Comparison of ENCODE assay signal across 22 cellular contexts in genomic region chr16:84638195-84638806, GRCh38. TPM values are rescaled to one million over a fixed set of nuclear protein-coding genes. Genes with fewer than 3 reads are reported as not detected.
DNase-seq lines count a peak whose midpoint lies in the region; ATAC-seq and TF ChIP-seq lines count a peak whose summit lies in the region.
"Had no signal": no experiment of that assay in that cellular context is flagged by ENCODE, and none has a peak within 500 bp of the region (broad histone marks: within the 10 kb centered on the region; RNA-seq: fewer than 3 reads in every experiment).

No MANE protein-coding gene starts in this region.

- H4K91ac ChIP-seq in mesenchymal stem cell (ENCODE audit: low read length), result peak overlapping the region; percentile 59

- H3K36me3 ChIP-seq in BLaER1 (no peaks in the 10 kb centered on the region), mesenchymal stem cell (ENCODE audit: control insufficient read depth in 1 of 2, insufficient read depth in 2 of 2, low read depth in 1 of 2, low read length in 2 of 2) (no peaks in the 10 kb centered on the region)
- no peaks in the 10 kb centered on the region for H3K36me3 ChIP-seq in CD4-positive, CD25-positive, alpha-beta regulatory T cell (ENCODE audit: control insufficient read depth, insufficient read depth, low read length)
- no peaks in the 10 kb centered on the region for H3K36me3 ChIP-seq in effector memory CD4-positive, alpha-beta T cell (ENCODE audit: control insufficient read depth, insufficient read depth, low read length)

- 92% methylated on average over 9 of the region's 9 CpGs for WGBS in mesenchymal stem cell

- peak overlapping the region in 1 of 2 experiments; percentile 59 for H2BK12ac ChIP-seq in mesenchymal stem cell (ENCODE audit: low read length in 2 of 2)

- no peaks in the 10 kb centered on the region for H4K20me1 ChIP-seq in BLaER1

- no peak overlapping the region for H2BK15ac ChIP-seq in mesenchymal stem cell (ENCODE audit: low read depth, poor library complexity, severe bottlenecking)

- no peaks in the 10 kb centered on the region for H3K79me1 ChIP-seq in mesenchymal stem cell (replicated peaks; ENCODE audit: low read length, poor library complexity, severe bottlenecking)

- no peak overlapping the region for H2BK120ac ChIP-seq in mesenchymal stem cell (ENCODE audit: low read depth, low read length)

- H3K4me3 ChIP-seq in BLaER1 (no peak overlapping the region), mesenchymal stem cell (ENCODE audit: insufficient read depth in 1 of 2, low read depth in 1 of 2, low read length in 2 of 2) (no peak overlapping the region)
- H3K4me3 ChIP-seq in CD4-positive, CD25-positive, alpha-beta regulatory T cell (ENCODE audit: low read depth, low read length), result no peak overlapping the region
- H3K4me3 ChIP-seq in effector memory CD4-positive, alpha-beta T cell (ENCODE audit: insufficient read depth, low read depth, low read length, poor library complexity, severe bottlenecking), result no peak overlapping the region
- H3K4me3 ChIP-seq: A549, GM23338 had no signal

- H3K9me3 ChIP-seq in BLaER1, result no peaks in the 10 kb centered on the region
- H3K9me3 ChIP-seq in CD4-positive, CD25-positive, alpha-beta regulatory T cell (ENCODE audit: control insufficient read depth in 2 of 2, low read length in 2 of 2), result no peaks in the 10 kb centered on the region
- no peaks in the 10 kb centered on the region for H3K9me3 ChIP-seq in mesenchymal stem cell (ENCODE audit: control insufficient read depth, low read length)
- H3K9me3 ChIP-seq in effector memory CD4-positive, alpha-beta T cell (ENCODE audit: control insufficient read depth, low read length), result no peaks in the 10 kb centered on the region
- H3K9me3 ChIP-seq: A549 had no signal

- no peak overlapping the region for H3K4ac ChIP-seq in mesenchymal stem cell (ENCODE audit: low read depth in 1 of 2, low read length in 2 of 2)

- H3K27ac Mint-ChIP-seq in CD4-positive, CD25-positive, alpha-beta regulatory T cell, result peak overlapping the region in 2 of 3 donors; percentile 38 to 68
- H3K27ac Mint-ChIP-seq in activated naive CD8-positive, alpha-beta T cell treated with anti-CD3 and anti-CD28 coated beads, Interleukin-2, amount 50 U/mL, for 24 hours, result no peak overlapping the region
- H3K27ac Mint-ChIP-seq in activated CD8-positive, alpha-beta T cell treated with anti-CD3 and anti-CD28 coated beads for 36 hours, result no peak overlapping the region
- H3K27ac Mint-ChIP-seq: GM23338, H9 had no signal

- no peak overlapping the region for H3K18ac ChIP-seq in mesenchymal stem cell (ENCODE audit: low read depth in 1 of 2, low read length in 2 of 2)

- H3K27me3 ChIP-seq in BLaER1, result no peaks in the 10 kb centered on the region
- peaks cover 2% of the 10 kb centered on the region for H3K27me3 ChIP-seq in CD4-positive, CD25-positive, alpha-beta regulatory T cell (ENCODE audit: control insufficient read depth, insufficient read depth, low read length)
- no peaks in the 10 kb centered on the region for H3K27me3 ChIP-seq in mesenchymal stem cell (ENCODE audit: control insufficient read depth in 1 of 2, insufficient read depth in 1 of 2, low read length in 2 of 2)
- H3K27me3 ChIP-seq in effector memory CD4-positive, alpha-beta T cell (replicated peaks; ENCODE audit: control insufficient read depth, insufficient read depth, low read length, poor library complexity, severe bottlenecking), result no peaks in the 10 kb centered on the region

- ATAC-seq in CD4-positive, CD25-positive, alpha-beta regulatory T cell (ENCODE audit: low read depth in 2 of 2), result no peak
- peak; percentile 13 for ATAC-seq in activated naive CD8-positive, alpha-beta T cell treated with anti-CD3 and anti-CD28 coated beads, Interleukin-2, amount 50 U/mL, for 24 hours
- no peak for ATAC-seq in GM21360 (IDR thresholded peaks at IDR 0.05; ENCODE audit: unreplicated experiment)
- no peak for ATAC-seq in activated CD8-positive, alpha-beta T cell treated with anti-CD3 and anti-CD28 coated beads for 36 hours
- ATAC-seq: A549, GM23338, Panc1 had no signal

- H3K36me3 Mint-ChIP-seq in CD4-positive, CD25-positive, alpha-beta regulatory T cell, result no peaks in the 10 kb centered on the region
- H3K36me3 Mint-ChIP-seq in activated naive CD8-positive, alpha-beta T cell treated with anti-CD3 and anti-CD28 coated beads, Interleukin-2, amount 50 U/mL, for 24 hours (ENCODE audit: low read depth), result peaks cover 3% of the 10 kb centered on the region
- H3K36me3 Mint-ChIP-seq in activated CD8-positive, alpha-beta T cell treated with anti-CD3 and anti-CD28 coated beads for 36 hours (ENCODE audit: low read depth), result no peaks in the 10 kb centered on the region

- peak overlapping the region in 1 of 4 donors; percentile 70 for H3K4me3 Mint-ChIP-seq in CD4-positive, CD25-positive, alpha-beta regulatory T cell
- no peak overlapping the region for H3K4me3 Mint-ChIP-seq in activated naive CD8-positive, alpha-beta T cell treated with anti-CD3 and anti-CD28 coated beads, Interleukin-2, amount 50 U/mL, for 24 hours
- no peak overlapping the region for H3K4me3 Mint-ChIP-seq in activated CD8-positive, alpha-beta T cell treated with anti-CD3 and anti-CD28 coated beads for 36 hours
- H3K4me3 Mint-ChIP-seq: CD14-positive monocyte, GM23338, H9 had no signal

- CTCF ChIA-PET in activated CD8-positive, alpha-beta T cell treated with anti-CD3 and anti-CD28 coated beads for 36 hours (lab: Charles Lee), result interaction anchor here (0.6 to 2.4 kb wide), 6 partner anchors 16 to 148 kb away, joined by 3 to 10 read pairs (median 3); no protein-coding TSS in a partner anchor

- no peaks in the 10 kb centered on the region for H3K9me3 Mint-ChIP-seq in CD4-positive, CD25-positive, alpha-beta regulatory T cell
- peaks cover 7% of the 10 kb centered on the region for H3K9me3 Mint-ChIP-seq in activated naive CD8-positive, alpha-beta T cell treated with anti-CD3 and anti-CD28 coated beads, Interleukin-2, amount 50 U/mL, for 24 hours
- peaks cover 4% of the 10 kb centered on the region for H3K9me3 Mint-ChIP-seq in activated CD8-positive, alpha-beta T cell treated with anti-CD3 and anti-CD28 coated beads for 36 hours
- H3K9me3 Mint-ChIP-seq: GM23338 had no signal

- POLR2A ChIA-PET in activated CD8-positive, alpha-beta T cell treated with anti-CD3 and anti-CD28 coated beads for 36 hours (lab: Charles Lee), result interaction anchor here (0.8 kb wide), 1 partner anchor 16 kb away, joined by 3 read pairs; no protein-coding TSS in a partner anchor

- no peak overlapping the region for H3K23ac ChIP-seq in mesenchymal stem cell (ENCODE audit: low read length in 2 of 2)

- no peak overlapping the region for H2AFZ ChIP-seq in mesenchymal stem cell (ENCODE audit: low read depth, low read length)
- H2AFZ ChIP-seq: GM23338 had no signal

- no peak overlapping the region for H2BK5ac ChIP-seq in mesenchymal stem cell (ENCODE audit: low read depth, low read length, poor library complexity, severe bottlenecking)

- DNase-seq in CD4-positive, CD25-positive, alpha-beta regulatory T cell, result no peak
- no peak for DNase-seq in activated naive CD8-positive, alpha-beta T cell treated with anti-CD3 and anti-CD28 coated beads, Interleukin-2, amount 50 U/mL, for 24 hours
- DNase-seq in mesenchymal stem cell, result no peak
- no peak for DNase-seq in DMS153 treated with DMSO at 0.1 percent for 48 hours (lab: John Stamatoyannopoulos, UW; ENCODE audit: unreplicated experiment)
- DNase-seq in effector memory CD4-positive, alpha-beta T cell, result no peak
- no peak for DNase-seq in activated CD8-positive, alpha-beta T cell treated with anti-CD3 and anti-CD28 coated beads for 36 hours
- DNase-seq: AML-193, Calu3, DMS153, H9, KBM-7, MV-4-11, NCI-H1105 treated with DMSO at 0.1 percent for 48 hours, NCI-H2029, NCI-H526 treated with DMSO at 0.1 percent for 48 hours, SHP77 treated with DMSO at 0.1 percent for 48 hours had no signal

- peak overlapping the region; percentile 4 for H2AK5ac ChIP-seq in mesenchymal stem cell (ENCODE audit: low read length, severe bottlenecking)

- H3K27ac ChIP-seq in BLaER1 (peak overlapping the region; percentile 65), mesenchymal stem cell (ENCODE audit: low read length, poor library complexity, severe bottlenecking) (no peak overlapping the region)
- H3K27ac ChIP-seq in CD4-positive, CD25-positive, alpha-beta regulatory T cell (ENCODE audit: insufficient read depth, low read length, poor library complexity, severe bottlenecking), result no peak overlapping the region
- no peak overlapping the region for H3K27ac ChIP-seq in effector memory CD4-positive, alpha-beta T cell (ENCODE audit: insufficient read depth, low read length, poor library complexity, severe bottlenecking)
- H3K27ac ChIP-seq: A549 had no signal

- H3K9ac ChIP-seq in BLaER1 (no peak overlapping the region), mesenchymal stem cell (ENCODE audit: low read length) (no peak overlapping the region)

- intact Hi-C loops in activated CD8-positive, alpha-beta T cell treated with anti-CD3 and anti-CD28 coated beads for 36 hours (cut with micrococcal nuclease), result no loop called here

- no peak for TF ChIP-seq CTCF in activated CD8-positive, alpha-beta T cell treated with anti-CD3 and anti-CD28 coated beads for 36 hours (IDR thresholded peaks at IDR 0.05)

- H3K4me1 Mint-ChIP-seq in CD4-positive, CD25-positive, alpha-beta regulatory T cell, result peaks cover 4 to 30% (median 11%) of the 10 kb centered on the region in 4 donors
- H3K4me1 Mint-ChIP-seq in activated naive CD8-positive, alpha-beta T cell treated with anti-CD3 and anti-CD28 coated beads, Interleukin-2, amount 50 U/mL, for 24 hours, result peaks cover 37% of the 10 kb centered on the region
- peaks cover 31% of the 10 kb centered on the region for H3K4me1 Mint-ChIP-seq in activated CD8-positive, alpha-beta T cell treated with anti-CD3 and anti-CD28 coated beads for 36 hours (ENCODE audit: low read depth)

- peaks cover 62% of the 10 kb centered on the region for H3K4me1 ChIP-seq in BLaER1
- H3K4me1 ChIP-seq in CD4-positive, CD25-positive, alpha-beta regulatory T cell (ENCODE audit: control insufficient read depth, insufficient read depth, low read length, poor library complexity, severe bottlenecking), result peaks cover 16% of the 10 kb centered on the region
- H3K4me1 ChIP-seq in mesenchymal stem cell (ENCODE audit: control insufficient read depth, insufficient read depth, low read depth, low read length), result peaks cover 25% of the 10 kb centered on the region
- peaks cover 16% of the 10 kb centered on the region for H3K4me1 ChIP-seq in effector memory CD4-positive, alpha-beta T cell (ENCODE audit: control insufficient read depth, insufficient read depth, low read length, poor library complexity, severe bottlenecking)
- H3K4me1 ChIP-seq: A549 had no signal

- H4K8ac ChIP-seq in mesenchymal stem cell (ENCODE audit: low read length), result peak overlapping the region; percentile 8

- H3K27me3 Mint-ChIP-seq in CD4-positive, CD25-positive, alpha-beta regulatory T cell, result no peaks in the 10 kb centered on the region
- peaks cover 4% of the 10 kb centered on the region for H3K27me3 Mint-ChIP-seq in activated naive CD8-positive, alpha-beta T cell treated with anti-CD3 and anti-CD28 coated beads, Interleukin-2, amount 50 U/mL, for 24 hours
- H3K27me3 Mint-ChIP-seq in activated CD8-positive, alpha-beta T cell treated with anti-CD3 and anti-CD28 coated beads for 36 hours, result no peaks in the 10 kb centered on the region

- H3K14ac ChIP-seq in mesenchymal stem cell (ENCODE audit: low read length in 2 of 2), result no peak overlapping the region

- H3K4me2 ChIP-seq in BLaER1, result peak overlapping the region; percentile 79
- H3K4me2 ChIP-seq in mesenchymal stem cell (ENCODE audit: low read length, poor library complexity, severe bottlenecking), result no peak overlapping the region
- H3K4me2 ChIP-seq: A549, GM23338 had no signal

RNA-seq across cellular contexts. Expression of gene KLHL36, which starts 10.0 kb away (rescaled TPM):
- 86.0 TPM for total RNA-seq in CD4-positive, CD25-positive, alpha-beta regulatory T cell
- 10 to 100 TPM; 28.1 to 43.4 (median 35.1) TPM for polyA plus RNA-seq in CD4-positive, CD25-positive, alpha-beta regulatory T cell
- 19.3 TPM for polyA plus RNA-seq in mesenchymal stem cell (2013, experiment 1 of 2)
- polyA plus RNA-seq in mesenchymal stem cell (2013, experiment 2 of 2), result 18.4 TPM
- total RNA-seq in activated CD8-positive, alpha-beta T cell treated with anti-CD3 and anti-CD28 coated beads for 36 hours, result 10 to 100 TPM; 41.0 to 44.0 TPM

RNA-seq across cellular contexts. Expression of gene COTL1, which starts 20.4 kb away (rescaled TPM):
- 353 TPM for total RNA-seq in CD4-positive, CD25-positive, alpha-beta regulatory T cell
- polyA plus RNA-seq in CD4-positive, CD25-positive, alpha-beta regulatory T cell, result 100 to 1,000 TPM; 450 to 761 (median 584) TPM
- 264 TPM for polyA plus RNA-seq in mesenchymal stem cell (2013, experiment 1 of 2)
- 251 TPM for polyA plus RNA-seq in mesenchymal stem cell (2013, experiment 2 of 2)
- 100 to 1,000 TPM; 664 to 677 TPM for total RNA-seq in activated CD8-positive, alpha-beta T cell treated with anti-CD3 and anti-CD28 coated beads for 36 hours

Comparison
In these comparisons a context has a peak if more than half of its experiments do, and no peak if none do; other contexts are left out.
1. H3K27ac Mint-ChIP-seq: peak in CD4-positive, CD25-positive, alpha-beta regulatory T cell (2 of 3); none in activated naive CD8-positive, alpha-beta T cell treated with anti-CD3 and anti-CD28 coated beads, Interleukin-2, amount 50 U/mL, for 24 hours (single experiment) and activated CD8-positive, alpha-beta T cell treated with anti-CD3 and anti-CD28 coated beads for 36 hours (single experiment).